In the genomic region with DNA sequence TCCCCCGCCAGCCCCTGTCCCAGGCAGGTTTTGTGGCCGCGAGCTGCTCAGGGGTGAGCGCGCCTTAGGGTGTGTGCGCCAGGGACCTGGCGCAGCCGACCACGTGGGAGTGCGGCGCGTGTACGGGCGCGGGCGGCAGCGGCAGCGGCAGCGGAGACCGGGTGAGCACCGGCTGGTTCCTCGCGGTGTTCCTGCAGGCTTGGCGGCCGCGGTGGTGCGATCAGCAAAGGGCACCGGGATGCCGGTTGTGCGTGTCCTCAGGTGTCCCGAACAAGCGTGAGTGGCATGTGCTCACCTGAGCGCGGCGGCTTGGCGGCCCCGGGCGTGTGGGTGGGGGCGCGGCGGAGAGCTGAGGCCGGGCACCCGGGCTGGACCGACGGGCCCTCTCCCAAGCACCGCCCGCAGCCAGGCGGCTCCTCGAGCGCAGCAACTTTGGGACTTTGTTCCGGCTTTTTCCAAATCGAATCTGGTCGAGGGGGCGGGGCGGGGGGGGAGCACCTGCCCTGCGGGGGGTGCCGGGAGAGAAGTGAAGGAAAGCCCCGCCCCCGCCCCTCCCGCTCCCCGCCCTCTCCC, we compare ENCODE assay signal across 6 cellular contexts. TPM values are rescaled to one million over a fixed set of nuclear protein-coding genes. Genes with fewer than 3 reads are reported as not detected.
DNase-seq lines count a peak whose midpoint lies in the region; ATAC-seq and TF ChIP-seq lines count a peak whose summit lies in the region.

No MANE protein-coding gene starts in this region.

- H3K9me3 Mint-ChIP-seq in CD14-positive monocyte: peaks cover 0 to 21% (median 3%) of the 10 kb centered on the region in 7 donors

- intact Hi-C loops in CD14-positive monocyte (cut with micrococcal nuclease): no loop called here

- POLR2A ChIA-PET in RWPE1 (lab: Yijun Ruan, JAX; ENCODE audit: low non-redundant PET): no interaction called here

- H3K36me3 Mint-ChIP-seq in CD14-positive monocyte: peaks cover 18 to 26% of the 10 kb centered on the region in 2 donors

- CTCF ChIA-PET in RWPE1 (lab: Yijun Ruan, JAX): interaction anchor here (0.6 to 1.1 kb wide), 6 partner anchors 10 to 252 kb away, joined by 3 to 4 read pairs (median 3); no protein-coding TSS in a partner anchor

- no peak for TF ChIP-seq CTCF in CD14-positive monocyte (IDR thresholded peaks at IDR 0.05)
- TF ChIP-seq CTCF in RWPE1 (conservative IDR thresholded peaks at IDR 0.05; ENCODE audit: low read depth): no peak

- H3K27me3 Mint-ChIP-seq in CD14-positive monocyte (ENCODE audit: low read depth in 3 of 3): peaks cover 49 to 65% (median 58%) of the 10 kb centered on the region in 3 donors

- no peak overlapping the region for H3K27ac Mint-ChIP-seq in CD14-positive monocyte

- DNase-seq in CD14-positive monocyte (ENCODE audit: low spot score) (no peak), RWPE1 (ENCODE audit: low spot score) (peak; percentile 52), amniotic stem cell (lab: John Stamatoyannopoulos, UW) (no peak), MV-4-11 (lab: John Stamatoyannopoulos, UW) (no peak)

- peaks cover 25% of the 10 kb centered on the region for H3K4me1 Mint-ChIP-seq in CD14-positive monocyte

- H3K27ac ChIP-seq in RWPE1 (peak overlapping the region; percentile 49; the same call in 1 of the 2 replicates), skin epidermis (peak overlapping the region in 17 of 21 experiments; percentile 1 to 81 (median 40))

- ATAC-seq in esophagus mucosa: peak; percentile 59

- H3K4me3 ChIP-seq in skin epidermis: peak overlapping the region; percentile 27 to 51 (median 39)

- peak overlapping the region; percentile 71 to 90 for H3K4me3 Mint-ChIP-seq in CD14-positive monocyte

RNA-seq across cellular contexts. Expression of a gene that starts 0.3 kb away (rescaled TPM):
- polyA plus RNA-seq in CD14-positive monocyte: not detected
- 6.6 TPM for total RNA-seq in esophagus mucosa

RNA-seq across cellular contexts. Expression of a gene that starts 14.3 kb away (rescaled TPM):
- 10 to 100 TPM in 1 of 2 donors, 1 to 10 TPM in 1; 6.0 to 14.2 TPM for polyA plus RNA-seq in CD14-positive monocyte
- total RNA-seq in esophagus mucosa: 3.8 TPM

RNA-seq across cellular contexts. Expression of a gene that starts 37.3 kb away (rescaled TPM):
- polyA plus RNA-seq in CD14-positive monocyte: 100 to 1,000 TPM in 1 of 2 donors, 10 to 100 TPM in 1; 63.1 to 123 TPM
- 3.7 TPM for total RNA-seq in esophagus mucosa

RNA-seq across cellular contexts. Expression of a gene that starts 50.4 kb away (rescaled TPM):
- 100 to 1,000 TPM; 631 to 687 TPM for polyA plus RNA-seq in CD14-positive monocyte
- total RNA-seq in esophagus mucosa: 80.9 TPM

RNA-seq across cellular contexts. Expression of a gene that starts 52.8 kb away (rescaled TPM):
- polyA plus RNA-seq in CD14-positive monocyte: under 1 TPM; 0.32 to 0.54 TPM
- total RNA-seq in esophagus mucosa: not detected
